In the genomic region with DNA sequence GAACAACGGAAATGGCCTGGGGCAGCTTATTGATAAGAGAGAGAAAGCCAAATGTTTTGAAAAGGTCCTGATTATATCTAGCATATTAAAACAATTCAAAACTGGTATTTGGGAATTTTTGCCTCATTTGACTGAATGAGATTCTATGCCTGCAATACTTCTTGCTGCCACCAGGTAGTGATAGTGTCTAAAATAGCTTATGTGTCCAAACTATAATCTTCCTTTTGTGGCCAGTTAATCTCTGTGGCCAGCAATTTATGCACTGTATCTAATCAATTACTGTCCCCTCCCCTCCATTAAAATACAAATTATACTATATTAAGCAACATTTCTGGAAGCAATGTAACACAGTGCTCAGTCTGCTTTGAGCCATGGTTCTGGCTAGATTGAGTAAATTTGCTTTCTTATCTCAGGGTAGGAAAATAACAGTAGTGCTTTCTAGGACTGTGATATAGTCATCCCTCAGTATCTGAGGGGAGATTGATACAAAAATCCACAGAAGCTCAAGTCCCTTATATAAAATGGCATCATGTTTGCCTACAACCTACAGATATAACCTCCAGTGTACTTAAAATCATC, we compare ENCODE assay signal across 9 cellular contexts.
DNase-seq lines count a peak whose midpoint lies in the region; ATAC-seq and TF ChIP-seq lines count a peak whose summit lies in the region.
"Had no signal": no experiment of that assay in that cellular context is flagged by ENCODE, and none has a peak within 500 bp of the region (broad histone marks: within the 10 kb centered on the region; RNA-seq: fewer than 3 reads in every experiment).

No MANE protein-coding gene starts in this region.

- POLR2A ChIA-PET in AG04450 (lab: Yijun Ruan, JAX): no interaction called here

- ATAC-seq in HG02870 (IDR thresholded peaks at IDR 0.05; ENCODE audit: unreplicated experiment): no peak

- intact Hi-C loops in tibial artery (cut with DNase I; ENCODE audit: low total_unique reads): loop anchor here (5.0 kb wide), 1 partner anchor 178 kb away; no protein-coding TSS in a partner anchor

- H3K27ac ChIP-seq in AG04450 (ENCODE audit: low read depth, low read length) (no peak overlapping the region), hepatocyte (no peak overlapping the region), tibial artery (no peak overlapping the region)

- H4K20me1 ChIP-seq in hepatocyte (ENCODE audit: insufficient read depth, poor library complexity, severe bottlenecking): no peaks in the 10 kb centered on the region

- H3K4me3 ChIP-seq in AG04450 (ENCODE audit: low read depth, low read length) (no peak overlapping the region), GM12875 (ENCODE audit: low read depth, low read length) (no peak overlapping the region), hepatocyte (no peak overlapping the region), tibial artery (no peak overlapping the region)

- H3K9me3 ChIP-seq in AG04450 (ENCODE audit: control insufficient read depth, insufficient read depth, low read length) (no peaks in the 10 kb centered on the region), hepatocyte (ENCODE audit: low read depth) (peaks cover 6% of the 10 kb centered on the region), tibial artery (peaks cover 0 to 10% (median 7%) of the 10 kb centered on the region in 3 donors)

- H3K9me2 ChIP-seq in hepatocyte (replicated peaks; ENCODE audit: insufficient read depth): no peaks in the 10 kb centered on the region

- no peaks in the 10 kb centered on the region for H3K79me2 ChIP-seq in hepatocyte

- TF ChIP-seq CTCF in AG04450 (IDR thresholded peaks at IDR 0.05; ENCODE audit: low read depth, low read length) (peak; percentile 59), GM12875 (IDR thresholded peaks at IDR 0.05; ENCODE audit: borderline replicate concordance, insufficient read depth, low read depth, low read length) (peak; percentile 36; the same call in 1 of the 2 replicates), hepatocyte (IDR thresholded peaks at IDR 0.05; ENCODE audit: poor library complexity) (peak; percentile 50), tibial artery (IDR thresholded peaks at IDR 0.05) (peak in 1 of 2 experiments; percentile 39)

- in situ Hi-C loops in SK-MEL-5 (cut with HindIII; ENCODE audit: low pct_unique_long_range_greater_than_20kb, low sequenced_read_pairs): no loop called here

- DNase-seq in AG04450 (ENCODE audit: low read depth, low spot score) (no peak), SK-MEL-5 (ENCODE audit: low read depth, low spot score) (peak; percentile 19), hepatocyte (ENCODE audit: low spot score) (no peak), dermis blood vessel endothelial cell (no peak), tibial artery (no peak), A172 (ENCODE audit: low spot score) (no peak)
- DNase-seq: NCI-H1105 had no signal

- H3K27me3 ChIP-seq in AG04450 (ENCODE audit: control insufficient read depth, insufficient read depth, low read length): peaks cover 16% of the 10 kb centered on the region
- peaks cover 11% of the 10 kb centered on the region for H3K27me3 ChIP-seq in hepatocyte
- H3K27me3 ChIP-seq in tibial artery: no peaks in the 10 kb centered on the region

- H2AFZ ChIP-seq in hepatocyte: no peak overlapping the region

- CTCF ChIA-PET in AG04450 (lab: Charles Lee): interaction anchor here (1.0 to 3.0 kb wide), 10 partner anchors 33 to 351 kb away, joined by 3 to 27 read pairs (median 4); a partner anchor contains a TSS

- WGBS in hepatocyte (ENCODE audit: low lambda C conversion rate, missing lambda C conversion rate): 44% methylated on average over 1 of the region's 1 CpG

- H3K4me2 ChIP-seq in hepatocyte: no peak overlapping the region

- H3K36me3 ChIP-seq in hepatocyte (replicated peaks; ENCODE audit: insufficient read depth, low read depth): no peaks in the 10 kb centered on the region
- H3K36me3 ChIP-seq in tibial artery: no peaks in the 10 kb centered on the region

- H3K4me1 ChIP-seq in hepatocyte (ENCODE audit: insufficient read depth) (peaks cover 10% of the 10 kb centered on the region), tibial artery (peaks cover 0 to 25% (median 18%) of the 10 kb centered on the region in 4 donors)
